In genomic region chr3:42300013-42300412, GRCh38 we compare ENCODE assay signal across 9 cellular contexts. TPM values are rescaled to one million over a fixed set of nuclear protein-coding genes. Genes with fewer than 3 reads are reported as not detected.
A peak's percentile ranks its signal among the peaks of the same experiment; 100 is the strongest.
DNase-seq lines count a peak whose midpoint lies in the region; ATAC-seq and TF ChIP-seq lines count a peak whose summit lies in the region.
"Had no signal": no experiment of that assay in that cellular context is flagged by ENCODE, and none has a peak within 500 bp of the region (broad histone marks: within the 10 kb centered on the region; RNA-seq: fewer than 3 reads in every experiment).

No MANE protein-coding gene starts in this region.

- H3K14ac ChIP-seq in neuronal stem cell (ENCODE audit: low read length) = no peak overlapping the region

- no peak overlapping the region for H2AK5ac ChIP-seq in neuronal stem cell (ENCODE audit: low read depth, low read length)

- H3K36me3 ChIP-seq in neuronal stem cell (replicated peaks in 1 of 2; ENCODE audit: control insufficient read depth in 2 of 2, insufficient read depth in 2 of 2, low read length in 2 of 2) (no peaks in the 10 kb centered on the region), WERI-Rb-1 (no peaks in the 10 kb centered on the region)

- H2BK15ac ChIP-seq in neuronal stem cell (ENCODE audit: low read length) = no peak overlapping the region

- no peak overlapping the region for H3K9ac ChIP-seq in neuronal stem cell (ENCODE audit: low read depth, low read length, poor library complexity)

- no peak overlapping the region for H3K4ac ChIP-seq in neuronal stem cell (ENCODE audit: low read length)

- DNase-seq in GM19238 (ENCODE audit: insufficient read length, low spot score) (peak; percentile 16), NB4 (ENCODE audit: low read depth) (peak; percentile 46), dermis microvascular lymphatic vessel endothelial cell (ENCODE audit: low read depth in 2 of 2) (peak; percentile 18 to 47), neuronal stem cell (ENCODE audit: low spot score) (peak; percentile 61), Ammon's horn (ENCODE audit: low spot score) (no peak), WERI-Rb-1 (no peak)
- DNase-seq in stimulated activated naive CD4-positive, alpha-beta T cell treated with Interleukin-2 at 50 U/mL for 16 hours (lab: John Stamatoyannopoulos, UW) = no peak
- DNase-seq: T-helper 17 cell had no signal

- no peak for TF ChIP-seq CTCF in NB4 (IDR thresholded peaks at IDR 0.05; ENCODE audit: low read depth, low read length)
- no peak for TF ChIP-seq CTCF in WERI-Rb-1 (IDR thresholded peaks at IDR 0.05; ENCODE audit: low read depth, low read length)

- no CpG with 5 or more reads among the region's 3 CpGs for WGBS in neuronal stem cell (ENCODE audit: extremely low coverage in 2 of 2, insufficient read length in 2 of 2, insufficient replicate concordance in 1 of 2), 2 donors

- H3K27me3 ChIP-seq in neuronal stem cell (ENCODE audit: control insufficient read depth in 3 of 3, insufficient read depth in 3 of 3, low read depth in 1 of 3, low read length in 3 of 3) (no peaks in the 10 kb centered on the region), WERI-Rb-1 (ENCODE audit: insufficient read depth, low read depth, severe bottlenecking) (no peaks in the 10 kb centered on the region)

- no peaks in the 10 kb centered on the region for H3K79me1 ChIP-seq in neuronal stem cell (ENCODE audit: low read depth, low read length)

- H2AFZ ChIP-seq in neuronal stem cell (ENCODE audit: low read length) = no peak overlapping the region

- H3K4me3 ChIP-seq in NB4 (ENCODE audit: low read depth, low read length) = no peak overlapping the region
- no peak overlapping the region for H3K4me3 ChIP-seq in neuronal stem cell (ENCODE audit: low read length in 2 of 2)
- H3K4me3 ChIP-seq in WERI-Rb-1 (ENCODE audit: low read depth, low read length) = no peak overlapping the region

- no peak overlapping the region for H3K4me2 ChIP-seq in neuronal stem cell (ENCODE audit: insufficient read depth, low read length, poor library complexity, severe bottlenecking)

- no peak overlapping the region for H2BK120ac ChIP-seq in neuronal stem cell (ENCODE audit: low read depth, low read length)

- no peak overlapping the region for H3K27ac ChIP-seq in neuronal stem cell (replicated peaks; ENCODE audit: low read length)
- no peak overlapping the region for H3K27ac ChIP-seq in WERI-Rb-1

- H2BK12ac ChIP-seq in neuronal stem cell (ENCODE audit: low read length) = no peak overlapping the region

- no peak for TF ChIP-seq POLR2A in NB4 (IDR thresholded peaks at IDR 0.05; ENCODE audit: extremely low read depth, insufficient read length)

- H2BK5ac ChIP-seq in neuronal stem cell (ENCODE audit: low read length) = no peak overlapping the region

- no peak overlapping the region for H4K8ac ChIP-seq in neuronal stem cell (ENCODE audit: low read depth, low read length)

- H3K9me3 ChIP-seq in neuronal stem cell (replicated peaks in 1 of 2; ENCODE audit: control insufficient read depth in 2 of 2, insufficient read depth in 1 of 2, low read depth in 1 of 2, low read length in 2 of 2) (no peaks in the 10 kb centered on the region), WERI-Rb-1 (ENCODE audit: severe bottlenecking) (no peaks in the 10 kb centered on the region)

- ATAC-seq in GM19452 (IDR thresholded peaks at IDR 0.05; ENCODE audit: unreplicated experiment) = no peak
- ATAC-seq: T-helper 17 cell had no signal

- no peak overlapping the region for H3K18ac ChIP-seq in neuronal stem cell (ENCODE audit: low read length)

- no peak overlapping the region for H4K91ac ChIP-seq in neuronal stem cell (ENCODE audit: low read depth, low read length, poor library complexity)

- H3K4me1 ChIP-seq in neuronal stem cell (ENCODE audit: control insufficient read depth in 2 of 2, insufficient read depth in 1 of 2, low read depth in 1 of 2, low read length in 2 of 2) = no peaks in the 10 kb centered on the region

- no peak overlapping the region for H3K23ac ChIP-seq in neuronal stem cell (ENCODE audit: low read depth, low read length, poor library complexity)

RNA-seq across cellular contexts. Expression of gene CCK, which starts 34.0 kb away (rescaled TPM):
- not detected in 2 replicates for total RNA-seq in dermis microvascular lymphatic vessel endothelial cell
- polyA plus RNA-seq in neuronal stem cell (2013, experiment 1 of 2) = 2.0 TPM
- 2.3 TPM for polyA plus RNA-seq in neuronal stem cell (2013, experiment 2 of 2)
- total RNA-seq: T-helper 17 cell had no signal

Comparison
In these comparisons a context has a peak if more than half of its experiments do, and no peak if none do; other contexts are left out.
1. DNase-seq: peak in GM19238 (single experiment), NB4 (single experiment), dermis microvascular lymphatic vessel endothelial cell (2 of 2) and neuronal stem cell (single experiment); none in stimulated activated naive CD4-positive, alpha-beta T cell treated with Interleukin-2 at 50 U/mL for 16 hours (single experiment), Ammon's horn (single experiment) and WERI-Rb-1 (single experiment).